1 cellular context compared by ENCODE assay signal in the genomic region with DNA sequence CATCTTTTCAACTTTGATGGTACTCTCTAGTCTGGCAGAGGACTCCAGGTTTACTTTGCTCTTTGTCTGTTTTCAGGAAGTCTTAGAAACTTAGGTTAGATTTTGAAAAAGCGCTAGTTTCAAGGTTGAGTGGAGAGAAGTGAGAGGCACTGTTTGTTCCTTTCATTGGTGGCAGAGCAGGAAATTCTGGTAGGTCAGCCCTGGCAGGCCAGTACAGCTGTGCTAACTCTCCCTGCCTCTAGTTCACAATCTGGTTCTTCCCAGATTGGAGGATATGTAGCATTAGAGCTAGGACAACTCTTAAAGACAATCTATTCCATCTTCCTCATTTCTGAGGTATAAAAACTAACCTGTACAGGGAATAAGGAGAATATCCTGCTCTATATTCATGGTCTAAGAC.
TF ChIP-seq lines count a peak whose summit lies in the region.

No MANE protein-coding gene starts in this region.

TF ChIP-seq in IMR-90, 13 proteins besides CTCF, POLR2A, EP300 and RAD21 (continued from another document):
- TF ChIP-seq, protein P1, sequence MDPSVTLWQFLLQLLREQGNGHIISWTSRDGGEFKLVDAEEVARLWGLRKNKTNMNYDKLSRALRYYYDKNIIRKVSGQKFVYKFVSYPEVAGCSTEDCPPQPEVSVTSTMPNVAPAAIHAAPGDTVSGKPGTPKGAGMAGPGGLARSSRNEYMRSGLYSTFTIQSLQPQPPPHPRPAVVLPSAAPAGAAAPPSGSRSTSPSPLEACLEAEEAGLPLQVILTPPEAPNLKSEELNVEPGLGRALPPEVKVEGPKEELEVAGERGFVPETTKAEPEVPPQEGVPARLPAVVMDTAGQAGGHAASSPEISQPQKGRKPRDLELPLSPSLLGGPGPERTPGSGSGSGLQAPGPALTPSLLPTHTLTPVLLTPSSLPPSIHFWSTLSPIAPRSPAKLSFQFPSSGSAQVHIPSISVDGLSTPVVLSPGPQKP (IDR thresholded peaks at IDR 0.05; ENCODE audit: borderline replicate concordance, low read depth, low read length), result no peak
- TF ChIP-seq FOS (IDR thresholded peaks at IDR 0.05; ENCODE audit: low read depth, low read length) (no peak), SMC3 (IDR thresholded peaks at IDR 0.05; ENCODE audit: low read depth, low read length) (no peak), CEBPB (IDR thresholded peaks at IDR 0.05; ENCODE audit: low read depth, low read length) (no peak)
